ENCODE assay signal across 26 cellular contexts in the genomic region with DNA sequence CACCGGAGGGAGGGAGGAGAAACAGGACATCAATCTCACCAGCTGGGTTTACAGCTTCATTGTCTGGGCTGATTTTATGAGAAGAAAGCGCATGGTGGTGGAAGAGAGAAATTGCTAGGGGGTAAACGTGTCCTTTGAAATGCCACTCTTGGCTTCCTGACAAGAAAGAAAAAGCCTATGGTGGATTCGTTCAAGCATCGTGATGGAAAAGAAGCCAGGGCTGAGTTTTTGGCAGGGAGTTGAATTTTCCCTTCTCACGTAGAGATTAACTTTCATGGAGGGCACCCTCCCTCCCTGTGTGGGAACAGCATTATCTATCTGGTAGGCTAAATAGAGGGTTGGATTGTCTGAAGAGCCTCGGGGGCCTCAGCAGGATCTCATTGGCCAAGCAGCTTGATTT.
DNase-seq lines count a peak whose midpoint lies in the region; ATAC-seq and TF ChIP-seq lines count a peak whose summit lies in the region.
"Had no signal": no experiment of that assay in that cellular context is flagged by ENCODE, and none has a peak within 500 bp of the region (broad histone marks: within the 10 kb centered on the region; RNA-seq: fewer than 3 reads in every experiment).

No MANE protein-coding gene starts in this region.

- H3K4me1 ChIP-seq in hepatocyte (ENCODE audit: insufficient read depth), result no peaks in the 10 kb centered on the region
- H3K4me1 ChIP-seq: A549, Caco-2, SJSA1 had no signal

- intact Hi-C loops in left ventricle myocardium superior (cut with micrococcal nuclease) (no loop called here), left cardiac atrium (cut with DNase I) (no loop called here)

- H3K9me2 ChIP-seq in hepatocyte (replicated peaks; ENCODE audit: insufficient read depth), result no peaks in the 10 kb centered on the region

- no peaks in the 10 kb centered on the region for H3K27me3 ChIP-seq in hepatocyte
- H3K27me3 ChIP-seq: SJSA1 had no signal

- ATAC-seq in left ventricle myocardium superior, result peak; percentile 71
- ATAC-seq in left cardiac atrium, result no peak
- ATAC-seq: A549 had no signal

- H4K20me1 ChIP-seq in hepatocyte (ENCODE audit: insufficient read depth, poor library complexity, severe bottlenecking), result no peaks in the 10 kb centered on the region

- no peak overlapping the region for H3K4me3 ChIP-seq in hepatocyte
- H3K4me3 ChIP-seq: A549, PC-9, SJSA1 had no signal

- no peaks in the 10 kb centered on the region for H3K9me3 ChIP-seq in hepatocyte (ENCODE audit: low read depth)
- H3K9me3 ChIP-seq: SJSA1 had no signal

- no peak overlapping the region for H3K4me2 ChIP-seq in hepatocyte
- H3K4me2 ChIP-seq: A549, KMS-11, PC-9 had no signal

- no peaks in the 10 kb centered on the region for H3K79me2 ChIP-seq in hepatocyte

- H2AFZ ChIP-seq in hepatocyte, result no peak overlapping the region
- H2AFZ ChIP-seq: PC-9 had no signal

- no peak overlapping the region for H3K27ac ChIP-seq in hepatocyte
- H3K27ac ChIP-seq: A549, KMS-11, PC-9, SJSA1 had no signal

- DNase-seq in left ventricle myocardium superior, result no peak
- no peak for DNase-seq in left cardiac atrium
- peak; percentile 62 for DNase-seq in RPMI7951 (ENCODE audit: low read depth)
- peak; percentile 53 for DNase-seq in hepatocyte (ENCODE audit: low spot score)
- DNase-seq in DMS 273 (lab: John Stamatoyannopoulos, UW; ENCODE audit: unreplicated experiment), result no peak
- no peak for DNase-seq in G401 (ENCODE audit: low spot score)
- DNase-seq in KG1 (lab: John Stamatoyannopoulos, UW), result no peak
- DNase-seq: C1 segment of cervical spinal cord; Caco-2; CD4-positive, alpha-beta memory T cell; DMS 273 treated with DMSO at 0.1 percent for 48 hours; DMS79; EL; H7; MM.1S; NCI-H187; NCI-H2107; NCI-H446 treated with DMSO at 0.1 percent for 48 hours; NCI-H526; PC-9; Right ventricle myocardium superior; RPMI8226; T-helper 1 cell had no signal

- in situ Hi-C loops in G401 (cut with HindIII; ENCODE audit: low sequenced_read_pairs), result no loop called here

- WGBS in hepatocyte (ENCODE audit: low lambda C conversion rate, missing lambda C conversion rate), result 51% methylated on average over 7 of the region's 7 CpGs

- H3K36me3 ChIP-seq in hepatocyte (replicated peaks; ENCODE audit: insufficient read depth, low read depth), result no peaks in the 10 kb centered on the region
- H3K36me3 ChIP-seq: SJSA1 had no signal

- no peak for TF ChIP-seq CTCF in hepatocyte (IDR thresholded peaks at IDR 0.05; ENCODE audit: poor library complexity)

Comparison
In these comparisons a context has a peak if more than half of its experiments do, and no peak if none do; other contexts are left out.
1. DNase-seq: peak in RPMI7951 (single experiment) and hepatocyte (single experiment); none in left ventricle myocardium superior (single experiment), left cardiac atrium (single experiment), DMS 273 (single experiment), G401 (single experiment) and KG1 (single experiment).